ENCODE assay signal across 9 cellular contexts in genomic region chr13:48222358-48223015, GRCh38. TPM values are rescaled to one million over a fixed set of nuclear protein-coding genes. Genes with fewer than 3 reads are reported as not detected.
A peak's percentile ranks its signal among the peaks of the same experiment; 100 is the strongest.
DNase-seq lines count a peak whose midpoint lies in the region; ATAC-seq, FAIRE-seq and TF ChIP-seq lines count a peak whose summit lies in the region.
"Had no signal": no experiment of that assay in that cellular context is flagged by ENCODE, and none has a peak within 500 bp of the region (broad histone marks: within the 10 kb centered on the region; RNA-seq: fewer than 3 reads in every experiment).

No MANE protein-coding gene starts in this region.

- FAIRE-seq in bronchial epithelial cell (lab: Jason Lieb, UNC), result no peak

- H3K36me3 Mint-ChIP-seq in activated naive CD4-positive, alpha-beta T cell treated with anti-CD3 and anti-CD28 coated beads, Interleukin-2, amount 50 U/mL, for 24 hours, result no peaks in the 10 kb centered on the region
- H3K36me3 Mint-ChIP-seq in memory B cell, result no peaks in the 10 kb centered on the region

- peaks cover 76% of the 10 kb centered on the region for H3K4me1 Mint-ChIP-seq in activated naive CD4-positive, alpha-beta T cell treated with anti-CD3 and anti-CD28 coated beads, Interleukin-2, amount 50 U/mL, for 24 hours
- H3K4me1 Mint-ChIP-seq in memory B cell, result peaks cover 31% of the 10 kb centered on the region

- in situ Hi-C loops in GM13977 (cut with MboI; ENCODE audit: low pct_unique_long_range_greater_than_20kb, low sequenced_read_pairs, unreplicated experiment), result no loop called here

- H3K9me3 Mint-ChIP-seq in activated naive CD4-positive, alpha-beta T cell treated with anti-CD3 and anti-CD28 coated beads, Interleukin-2, amount 50 U/mL, for 24 hours, result no peaks in the 10 kb centered on the region
- H3K9me3 Mint-ChIP-seq in memory B cell, result no peaks in the 10 kb centered on the region

- no peaks in the 10 kb centered on the region for H3K27me3 Mint-ChIP-seq in activated naive CD4-positive, alpha-beta T cell treated with anti-CD3 and anti-CD28 coated beads, Interleukin-2, amount 50 U/mL, for 24 hours
- peaks cover 4% of the 10 kb centered on the region for H3K27me3 Mint-ChIP-seq in memory B cell

- DNase-seq in activated naive CD4-positive, alpha-beta T cell treated with Interleukin-2 at 50 U/mL for 16 hours, result no peak
- DNase-seq in bronchial epithelial cell (ENCODE audit: low read depth) (peak; percentile 72), memory B cell (ENCODE audit: low spot score in 2 of 2) (no peak), GM13977 (ENCODE audit: low spot score) (no peak)
- DNase-seq in stimulated activated naive CD4-positive, alpha-beta T cell (lab: John Stamatoyannopoulos, UW), result no peak
- DNase-seq: DMS153 had no signal

- ATAC-seq in memory B cell (ENCODE audit: low read depth) (no peak), HG02610 (IDR thresholded peaks at IDR 0.05; ENCODE audit: unreplicated experiment) (no peak), HG03175 (IDR thresholded peaks at IDR 0.05; ENCODE audit: unreplicated experiment) (no peak)

- H3K27me3 ChIP-seq in bronchial epithelial cell (ENCODE audit: control insufficient read depth, insufficient read depth, low read length), result no peaks in the 10 kb centered on the region

- no peaks in the 10 kb centered on the region for H3K36me3 ChIP-seq in bronchial epithelial cell (ENCODE audit: control insufficient read depth, insufficient read depth, low read length)

- peak overlapping the region; percentile 88 for H3K4me3 Mint-ChIP-seq in activated naive CD4-positive, alpha-beta T cell treated with anti-CD3 and anti-CD28 coated beads, Interleukin-2, amount 50 U/mL, for 24 hours
- peak overlapping the region; percentile 27 for H3K4me3 Mint-ChIP-seq in memory B cell

- peak overlapping the region; percentile 29 for H3K4me3 ChIP-seq in bronchial epithelial cell (ENCODE audit: low read depth, low read length)

- peak overlapping the region; percentile 98 for H3K27ac Mint-ChIP-seq in activated naive CD4-positive, alpha-beta T cell treated with anti-CD3 and anti-CD28 coated beads, Interleukin-2, amount 50 U/mL, for 24 hours
- no peak overlapping the region for H3K27ac Mint-ChIP-seq in memory B cell

- no peak for TF ChIP-seq CTCF in bronchial epithelial cell (IDR thresholded peaks at IDR 0.05; ENCODE audit: insufficient read depth, low read length, severe bottlenecking)
- no peak for TF ChIP-seq CTCF in GM13977 (IDR thresholded peaks at IDR 0.05; ENCODE audit: extremely low read depth, insufficient read depth, missing control alignments)

RNA-seq across cellular contexts. Expression of gene ITM2B, which starts 10.5 kb away (rescaled TPM):
- 57.4 and 132 TPM in 2 replicates for total RNA-seq in bronchial epithelial cell
